In genomic region chr7:4416436-4417092, GRCh38 we compare ENCODE assay signal across 1 cellular context.
TF ChIP-seq lines count a peak whose summit lies in the region.

No MANE protein-coding gene starts in this region.

TF ChIP-seq in GM23338, 12 proteins besides CTCF, POLR2A, EP300 and RAD21 (continued from another document):
- TF ChIP-seq ZNF462 (CRISPR knock-in tag; IDR thresholded peaks at IDR 0.05) = no peak
- TF ChIP-seq, protein P1, sequence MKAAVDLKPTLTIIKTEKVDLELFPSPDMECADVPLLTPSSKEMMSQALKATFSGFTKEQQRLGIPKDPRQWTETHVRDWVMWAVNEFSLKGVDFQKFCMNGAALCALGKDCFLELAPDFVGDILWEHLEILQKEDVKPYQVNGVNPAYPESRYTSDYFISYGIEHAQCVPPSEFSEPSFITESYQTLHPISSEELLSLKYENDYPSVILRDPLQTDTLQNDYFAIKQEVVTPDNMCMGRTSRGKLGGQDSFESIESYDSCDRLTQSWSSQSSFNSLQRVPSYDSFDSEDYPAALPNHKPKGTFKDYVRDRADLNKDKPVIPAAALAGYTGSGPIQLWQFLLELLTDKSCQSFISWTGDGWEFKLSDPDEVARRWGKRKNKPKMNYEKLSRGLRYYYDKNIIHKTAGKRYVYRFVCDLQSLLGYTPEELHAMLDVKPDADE (IDR thresholded peaks at IDR 0.05) = no peak
- no peak for TF ChIP-seq EZH2 (IDR thresholded peaks at IDR 0.05; ENCODE audit: low read depth, unreplicated experiment)
- TF ChIP-seq STAT1 (IDR thresholded peaks at IDR 0.05; ENCODE audit: unreplicated experiment) = no peak
- no peak for TF ChIP-seq CREB1 (CRISPR knock-in tag; IDR thresholded peaks at IDR 0.05; ENCODE audit: low read depth)
- no peak for TF ChIP-seq REST (IDR thresholded peaks at IDR 0.05; ENCODE audit: unreplicated experiment)
- no peak for TF ChIP-seq NANOG (IDR thresholded peaks at IDR 0.05; ENCODE audit: borderline replicate concordance)
TF ChIP-seq in GM23338: peak in this region for 0.
